In genomic region chr11:62433553-62434301, GRCh38 we compare ENCODE assay signal across 14 cellular contexts. TPM values are rescaled to one million over a fixed set of nuclear protein-coding genes. Genes with fewer than 3 reads are reported as not detected.
A peak's percentile ranks its signal among the peaks of the same experiment; 100 is the strongest.
DNase-seq lines count a peak whose midpoint lies in the region; ATAC-seq and TF ChIP-seq lines count a peak whose summit lies in the region.
"Had no signal": no experiment of that assay in that cellular context is flagged by ENCODE, and none has a peak within 500 bp of the region (broad histone marks: within the 10 kb centered on the region; RNA-seq: fewer than 3 reads in every experiment).

No MANE protein-coding gene starts in this region.

- peaks cover 3% of the 10 kb centered on the region; the same call in 1 of the 2 replicates for H3K27me3 ChIP-seq in OCI-LY3 (ENCODE audit: low read depth, low read length)
- H3K27me3 ChIP-seq in left ventricle myocardium inferior (ENCODE audit: low read depth) = no peaks in the 10 kb centered on the region
- no peaks in the 10 kb centered on the region for H3K27me3 ChIP-seq in sigmoid colon
- H3K27me3 ChIP-seq in mesendoderm (ENCODE audit: insufficient read depth, low read length, poor library complexity) = no peaks in the 10 kb centered on the region
- H3K27me3 ChIP-seq: adrenal gland had no signal

- no peak overlapping the region for H3K23ac ChIP-seq in mesendoderm (ENCODE audit: low read length)

- no peak overlapping the region for H2BK15ac ChIP-seq in mesendoderm (replicated peaks; ENCODE audit: low read depth)

- H3K79me1 ChIP-seq in mesendoderm (ENCODE audit: low read length) = no peaks in the 10 kb centered on the region

- H3K9ac ChIP-seq in OCI-LY3 (ENCODE audit: low read length) (no peak overlapping the region), mesendoderm (ENCODE audit: low read length) (no peak overlapping the region)

- H3K4me1 ChIP-seq in OCI-LY3 (ENCODE audit: low read length) (peaks cover 30% of the 10 kb centered on the region), left ventricle myocardium inferior (peaks cover 39% of the 10 kb centered on the region), sigmoid colon (peaks cover 0 to 78% (median 71%) of the 10 kb centered on the region in 4 donors), mesendoderm (ENCODE audit: control insufficient read depth, low read depth, low read length) (no peaks in the 10 kb centered on the region)

- intact Hi-C loops in left ventricle myocardium inferior (cut with micrococcal nuclease) (no loop called here), sigmoid colon (cut with DNase I) (loop anchor here (2.0 to 5.0 kb wide), 2 partner anchors 39 to 75 kb away; no protein-coding TSS in a partner anchor)

- DNase-seq in G401 (ENCODE audit: low spot score) (peak; percentile 57), left ventricle myocardium inferior (no peak), sigmoid colon (peak; percentile 85), mesendoderm (no peak), OCI-M2 (lab: John Stamatoyannopoulos, UW; ENCODE audit: unreplicated experiment) (no peak)
- no peak for DNase-seq in activated effector memory CD4-positive, alpha-beta T cell treated with Interleukin-2 at 50 U/mL for 16 hours
- DNase-seq: activated CD4-positive, alpha-beta T cell treated with anti-CD3 and anti-CD28 coated beads for 48 hours; DMS79 treated with DMSO at 0.1 percent for 48 hours had no signal

- H2BK5ac ChIP-seq in mesendoderm (ENCODE audit: low read length) = no peak overlapping the region

- no peak overlapping the region for H2AK5ac ChIP-seq in mesendoderm (ENCODE audit: low read length)

- TF ChIP-seq CTCF in OCI-LY3 (IDR thresholded peaks at IDR 0.05; ENCODE audit: low read depth, low read length) = no peak
- peak; percentile 21 for TF ChIP-seq CTCF in left ventricle myocardium inferior (IDR thresholded peaks at IDR 0.05; ENCODE audit: borderline replicate concordance)
- peak in 2 of 4 experiments; percentile 9 to 17 for TF ChIP-seq CTCF in sigmoid colon (IDR thresholded peaks at IDR 0.05)

- TF ChIP-seq POLR2A in sigmoid colon (IDR thresholded peaks at IDR 0.05) = no peak

- H3K27ac ChIP-seq in OCI-LY3 (ENCODE audit: low read length) = no peak overlapping the region
- H3K27ac ChIP-seq in left ventricle myocardium inferior (replicated peaks) = peak overlapping the region; percentile 73
- peak overlapping the region; percentile 77 to 85 (median 81) for H3K27ac ChIP-seq in sigmoid colon
- no peak overlapping the region for H3K27ac ChIP-seq in mesendoderm (ENCODE audit: low read depth, low read length)

- H2BK120ac ChIP-seq in mesendoderm (ENCODE audit: low read depth, low read length) = no peak overlapping the region

- H3K4me2 ChIP-seq in OCI-LY3 (ENCODE audit: low read length) (peak overlapping the region; percentile 38), mesendoderm (ENCODE audit: low read length) (no peak overlapping the region)

- H3K4me3 ChIP-seq in OCI-LY3 (ENCODE audit: low read length) (no peak overlapping the region), left ventricle myocardium inferior (peak overlapping the region; percentile 19), sigmoid colon (peak overlapping the region in 1 of 4 donors; percentile 5), mesendoderm (ENCODE audit: low read length) (no peak overlapping the region)
- H3K4me3 ChIP-seq: adrenal gland had no signal

- H3K36me3 ChIP-seq in OCI-LY3 (replicated peaks; ENCODE audit: low read depth, low read length) (no peaks in the 10 kb centered on the region), left ventricle myocardium inferior (no peaks in the 10 kb centered on the region), sigmoid colon (no peaks in the 10 kb centered on the region), mesendoderm (ENCODE audit: control insufficient read depth, insufficient read depth, low read length) (no peaks in the 10 kb centered on the region)
- H3K36me3 ChIP-seq: adrenal gland had no signal

- H2AFZ ChIP-seq in OCI-LY3 (ENCODE audit: low read depth, low read length) = no peak overlapping the region

- TF ChIP-seq EP300 in sigmoid colon (IDR thresholded peaks at IDR 0.05) = peak in 1 of 4 donors; percentile 11

- H3K9me3 ChIP-seq in OCI-LY3 (ENCODE audit: insufficient read depth, low read length) (no peaks in the 10 kb centered on the region), left ventricle myocardium inferior (replicated peaks) (no peaks in the 10 kb centered on the region), sigmoid colon (no peaks in the 10 kb centered on the region)
- H3K9me3 ChIP-seq: adrenal gland had no signal

- no peak overlapping the region for H4K5ac ChIP-seq in mesendoderm (ENCODE audit: low read length)

- no peak overlapping the region for H4K8ac ChIP-seq in mesendoderm (ENCODE audit: low read depth, low read length)

- ATAC-seq in GM18517 (IDR thresholded peaks at IDR 0.05; ENCODE audit: unreplicated experiment) = no peak

- no peak overlapping the region for H3K18ac ChIP-seq in mesendoderm (ENCODE audit: low read length)

- H3K79me2 ChIP-seq in OCI-LY3 (ENCODE audit: low read length) = no peaks in the 10 kb centered on the region
- H3K79me2 ChIP-seq in mesendoderm (ENCODE audit: control insufficient read depth, insufficient read depth, low read length) = no peaks in the 10 kb centered on the region

- no peaks in the 10 kb centered on the region for H4K20me1 ChIP-seq in OCI-LY3 (ENCODE audit: insufficient read depth, low read length)

- in situ Hi-C loops in G401 (cut with HindIII; ENCODE audit: low sequenced_read_pairs) = loop anchor here (10.0 to 25.0 kb wide), 2 partner anchors 61 to 129 kb away; partner anchors contain the start of gene EEF1G

- H3K4ac ChIP-seq in mesendoderm (ENCODE audit: low read depth, low read length) = no peak overlapping the region

- WGBS in sigmoid colon, 2 donors = 17 to 30% methylated on average over 15 of the region's 15 CpGs
- no CpG with 5 or more reads among the region's 15 CpGs for WGBS in mesendoderm (ENCODE audit: extremely low coverage, insufficient coverage, low lambda C conversion rate)

- H3K56ac ChIP-seq in mesendoderm (ENCODE audit: low read length) = no peak overlapping the region

RNA-seq across cellular contexts. Expression of gene SCGB1A1, which starts 14.9 kb away (rescaled TPM):
- total RNA-seq in G401 (2014; rRNA removed; shearing (Covaris generic)) = not detected in 2 replicates
- total RNA-seq in left ventricle myocardium inferior (not detected), sigmoid colon (not detected)
- polyA plus RNA-seq in sigmoid colon = 10 to 100 TPM in 1 of 3 donors, not detected in 2; 11.4 TPM
- not detected for polyA plus RNA-seq in mesendoderm (2013, experiment 1 of 2)
- polyA plus RNA-seq in mesendoderm (2013, experiment 2 of 2) = not detected
- total RNA-seq: HT1080, myocyte, OCI-LY7 had no signal

Comparison
In these comparisons a context has a peak if more than half of its experiments do, and no peak if none do; other contexts are left out.
1. DNase-seq: peak in G401 (single experiment) and sigmoid colon (single experiment); none in left ventricle myocardium inferior (single experiment), activated effector memory CD4-positive, alpha-beta T cell treated with Interleukin-2 at 50 U/mL for 16 hours (single experiment), mesendoderm (single experiment) and OCI-M2 (single experiment).
2. H3K27ac ChIP-seq: peak in left ventricle myocardium inferior (single experiment) and sigmoid colon (4 of 4); none in OCI-LY3 (single experiment) and mesendoderm (single experiment).